Comparison of ENCODE assay signal across 8 cellular contexts in the genomic region with DNA sequence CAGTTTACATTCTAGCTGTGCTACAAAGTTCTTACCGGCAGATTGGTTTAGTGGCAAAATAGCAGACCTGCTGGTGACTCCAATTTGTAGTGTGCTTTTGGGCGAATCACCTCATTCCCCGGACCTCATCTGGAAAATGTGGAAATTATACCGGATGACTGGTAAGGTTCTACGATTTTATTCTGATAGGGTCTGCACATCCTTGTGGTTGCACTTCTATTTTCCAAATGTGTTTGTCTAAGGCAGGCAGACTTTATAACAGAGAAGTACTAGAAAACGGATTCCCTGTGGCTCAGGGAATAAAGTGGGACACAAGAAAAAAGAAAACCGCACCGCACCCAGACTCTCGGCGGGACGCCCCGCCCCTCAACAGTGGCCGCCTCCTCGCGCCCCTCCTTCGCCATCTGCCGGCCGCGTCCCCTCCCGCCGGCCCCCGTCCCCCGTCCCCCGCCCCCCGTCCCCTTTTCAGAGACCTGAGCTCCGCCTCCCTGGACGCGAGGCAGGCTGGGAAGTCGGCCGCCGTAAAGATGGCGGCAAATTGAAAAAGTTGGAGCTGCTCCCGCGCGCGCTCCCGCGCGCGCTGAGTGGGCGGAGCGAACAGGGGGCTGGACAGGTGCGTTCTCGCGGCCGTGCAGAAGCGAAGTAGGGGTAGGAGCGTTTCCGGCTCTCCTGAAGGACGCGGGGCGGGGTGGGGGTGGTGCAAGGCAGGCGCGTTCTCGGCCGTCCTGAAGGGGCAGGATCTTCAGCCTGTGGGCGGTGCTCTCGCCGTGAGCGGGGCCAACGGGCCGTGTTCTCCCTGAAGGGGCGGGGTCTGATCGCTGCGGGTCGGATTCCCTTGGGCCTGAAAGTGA. TPM values are rescaled to one million over a fixed set of nuclear protein-coding genes. Genes with fewer than 3 reads are reported as not detected.
DNase-seq lines count a peak whose midpoint lies in the region; ATAC-seq and TF ChIP-seq lines count a peak whose summit lies in the region.

No MANE protein-coding gene starts in this region.

- H3K14ac ChIP-seq in trophoblast cell (ENCODE audit: low read length) = peak overlapping the region; percentile 44

- H4K91ac ChIP-seq in trophoblast cell (ENCODE audit: low read depth, low read length) = peak overlapping the region; percentile 83

- H3K79me1 ChIP-seq in trophoblast cell (ENCODE audit: low read length) = peaks cover 7% of the 10 kb centered on the region

- TF ChIP-seq CTCF in GM12875 (IDR thresholded peaks at IDR 0.05; ENCODE audit: borderline replicate concordance, insufficient read depth, low read depth, low read length) = no peak
- TF ChIP-seq CTCF in transverse colon (IDR thresholded peaks at IDR 0.05) = peak in 1 of 5 experiments; percentile 14

- intact Hi-C loops in cardiac septum (cut with DNase I) (loop anchor here (1.0 to 5.0 kb wide), 2 partner anchors 112 kb away; partner anchors contain the start of genes PURB and TBRG4), transverse colon (cut with DNase I; ENCODE audit: low total_unique reads) (loop anchor here (10.0 kb wide), 1 partner anchor 405 kb away; no protein-coding TSS in a partner anchor)

- DNase-seq in NCI-H1417 treated with DMSO at 0.1 percent for 48 hours (lab: John Stamatoyannopoulos, UW) (peak; percentile 98), SW 1271 (lab: John Stamatoyannopoulos, UW) (peak; percentile 95 to 97), adipocyte (ENCODE audit: low read depth) (peak; percentile 100), cardiac septum (ENCODE audit: low spot score) (peak; percentile 100), trophoblast cell (peak; percentile 99 to 100), transverse colon (peak; percentile 100)

- H3K36me3 ChIP-seq in adipocyte (ENCODE audit: control insufficient read depth, insufficient read depth, low read length, severe bottlenecking) (no peaks in the 10 kb centered on the region), trophoblast cell (ENCODE audit: control insufficient read depth in 1 of 2, insufficient read depth in 2 of 2, low read length in 2 of 2) (peaks cover 0 to 3% of the 10 kb centered on the region in 2 experiments), transverse colon (no peaks in the 10 kb centered on the region)

- H2BK120ac ChIP-seq in trophoblast cell (ENCODE audit: insufficient read depth, low read length, poor library complexity) = peak overlapping the region; percentile 46

- peak; percentile 27 for TF ChIP-seq POLR2A in transverse colon (IDR thresholded peaks at IDR 0.05)

- H4K8ac ChIP-seq in trophoblast cell (ENCODE audit: low read depth, low read length) = peak overlapping the region; percentile 61

- H3K79me2 ChIP-seq in trophoblast cell (ENCODE audit: control insufficient read depth, insufficient read depth, low read length, poor library complexity) = peaks cover 14% of the 10 kb centered on the region

- H3K18ac ChIP-seq in trophoblast cell (ENCODE audit: low read length) = no peak overlapping the region

- H3K4me3 ChIP-seq in GM12875 (ENCODE audit: low read depth, low read length) (peak overlapping the region; percentile 67), adipocyte (ENCODE audit: low read length) (peak overlapping the region; percentile 86), trophoblast cell (ENCODE audit: low read depth, low read length) (peak overlapping the region; percentile 71), transverse colon (peak overlapping the region; percentile 61 to 92 (median 76))

- H3K4me2 ChIP-seq in trophoblast cell (ENCODE audit: low read length) = peak overlapping the region; percentile 86

- H3K4me1 ChIP-seq in adipocyte (ENCODE audit: control insufficient read depth, insufficient read depth, low read length) (peaks cover 17% of the 10 kb centered on the region), trophoblast cell (ENCODE audit: control insufficient read depth in 1 of 2, insufficient read depth in 2 of 2, low read length in 2 of 2) (peaks cover 3 to 5% of the 10 kb centered on the region in 2 experiments), transverse colon (peaks cover 6 to 34% (median 17%) of the 10 kb centered on the region in 4 donors)

- no peaks in the 10 kb centered on the region for H3K9me3 ChIP-seq in adipocyte (ENCODE audit: control insufficient read depth, low read length)
- no peaks in the 10 kb centered on the region for H3K9me3 ChIP-seq in trophoblast cell (ENCODE audit: insufficient read depth, low read depth, low read length)
- no peaks in the 10 kb centered on the region for H3K9me3 ChIP-seq in transverse colon

- H3K23ac ChIP-seq in trophoblast cell (ENCODE audit: low read length) = no peak overlapping the region

- in situ Hi-C loops in transverse colon (cut with MboI; ENCODE audit: low pct_ligation_motif_present in 1 of 4, low pct_unique_long_range_greater_than_20kb in 1 of 4, low sequenced_read_pairs in 3 of 4) = no loop called here

- WGBS in trophoblast cell (ENCODE audit: extremely low coverage, insufficient coverage, insufficient read length) = no CpG with 5 or more reads among the region's 66 CpGs
- WGBS in transverse colon (ENCODE audit: low coverage in 1 of 2), 2 donors = 1% methylated on average over 39 of the region's 66 CpGs; no CpG with 5 or more reads in 1 of the 2 donors

- H2AK5ac ChIP-seq in trophoblast cell (ENCODE audit: low read length) = no peak overlapping the region

- peak; percentile 66 for ATAC-seq in HG02763 (IDR thresholded peaks at IDR 0.05; ENCODE audit: unreplicated experiment)

- no peak overlapping the region for H3K4ac ChIP-seq in trophoblast cell (ENCODE audit: low read depth, low read length)

- H3K27ac ChIP-seq in trophoblast cell (ENCODE audit: low read depth, low read length) (peak overlapping the region; percentile 90), transverse colon (peak overlapping the region; percentile 91 to 98 (median 96))

- peak overlapping the region; percentile 57 for H2AFZ ChIP-seq in trophoblast cell (ENCODE audit: insufficient read depth, low read length, poor library complexity)

- peak overlapping the region; percentile 66 for H2BK5ac ChIP-seq in trophoblast cell (ENCODE audit: low read depth, low read length, poor library complexity)

- H4K12ac ChIP-seq in trophoblast cell (ENCODE audit: low read depth, low read length) = no peak overlapping the region

- H3K9ac ChIP-seq in adipocyte (ENCODE audit: low read length) (peak overlapping the region; percentile 87), trophoblast cell (ENCODE audit: low read length) (no peak overlapping the region)

- no peak for TF ChIP-seq EP300 in transverse colon (IDR thresholded peaks at IDR 0.05; ENCODE audit: low read depth)

- H3K27me3 ChIP-seq in adipocyte (replicated peaks; ENCODE audit: control insufficient read depth, insufficient read depth, low read length) = no peaks in the 10 kb centered on the region
- H3K27me3 ChIP-seq in trophoblast cell (ENCODE audit: insufficient read depth, low read length) = no peaks in the 10 kb centered on the region
- H3K27me3 ChIP-seq in transverse colon = no peaks in the 10 kb centered on the region

- no peak overlapping the region for H2BK12ac ChIP-seq in trophoblast cell (ENCODE audit: low read length)

RNA-seq across cellular contexts. Expression of gene CCM2, which starts 0.5 kb away (rescaled TPM):
- total RNA-seq in cardiac septum (35.3 TPM), transverse colon (10 to 100 TPM; 40.4 to 76.4 (median 47.8) TPM)
- 25.9 and 26.5 TPM in 2 replicates for polyA plus RNA-seq in trophoblast cell (2013)

RNA-seq across cellular contexts. Expression of gene MYO1G, which starts 20.7 kb away (rescaled TPM):
- total RNA-seq in cardiac septum = 2.4 TPM
- 0.03 TPM in 2 replicates for polyA plus RNA-seq in trophoblast cell (2013)
- total RNA-seq in transverse colon = 1 to 10 TPM; 2.5 to 8.3 (median 6.4) TPM

Comparison
In these comparisons a context has a peak if more than half of its experiments do, and no peak if none do; other contexts are left out.
1. Peak in every context shown above with its lines: DNase-seq, ATAC-seq, H3K4me3 ChIP-seq and H3K27ac ChIP-seq.